ENCODE assay signal across 8 cellular contexts in the genomic region with DNA sequence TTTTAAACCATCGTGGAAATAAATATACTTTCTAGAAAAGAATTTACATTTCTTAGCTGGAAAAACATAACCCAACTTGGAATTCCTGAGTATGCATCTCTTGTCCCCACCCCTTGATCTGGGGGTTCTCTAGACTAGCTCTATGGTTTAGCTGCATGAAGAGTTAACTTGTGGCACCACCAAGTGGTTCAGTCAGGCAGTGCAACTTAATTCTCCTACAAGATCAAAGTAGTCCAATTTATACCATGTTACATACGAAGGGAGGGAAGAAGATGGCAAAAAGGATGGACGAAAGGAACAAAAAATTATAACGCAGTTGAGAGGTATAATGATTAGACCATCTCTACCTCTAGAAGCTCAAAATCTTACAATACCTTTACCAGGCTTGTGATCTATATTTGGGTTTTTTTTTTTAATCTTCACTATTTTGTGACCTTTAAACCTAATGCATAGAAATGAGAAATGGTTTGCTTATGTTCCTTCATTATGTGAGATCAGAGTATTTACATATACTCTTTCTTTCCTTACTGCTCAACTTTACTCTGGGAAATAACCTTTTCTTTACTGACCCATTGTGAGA. TPM values are rescaled to one million over a fixed set of nuclear protein-coding genes. Genes with fewer than 3 reads are reported as not detected.
DNase-seq lines count a peak whose midpoint lies in the region; ATAC-seq and TF ChIP-seq lines count a peak whose summit lies in the region.

No MANE protein-coding gene starts in this region.

- H3K27ac ChIP-seq in substantia nigra (ENCODE audit: low read depth, low read length, poor library complexity, severe bottlenecking), result no peak overlapping the region

- no peak overlapping the region for H3K4me3 ChIP-seq in BJ (ENCODE audit: low read depth, low read length)
- H3K4me3 ChIP-seq in epithelial cell of proximal tubule (ENCODE audit: low read depth, low read length), result no peak overlapping the region

- intact Hi-C loops in natural killer cell (cut with micrococcal nuclease), result no loop called here

- peaks cover 1% of the 10 kb centered on the region for H3K36me3 Mint-ChIP-seq in activated CD8-positive, alpha-beta memory T cell treated with anti-CD3 and anti-CD28 coated beads, Interleukin-2, amount 10 ng/mL, durations not matched to agents 7 days and 5 days
- no peaks in the 10 kb centered on the region for H3K36me3 Mint-ChIP-seq in natural killer cell

- no peak overlapping the region for H3K4me3 Mint-ChIP-seq in activated CD8-positive, alpha-beta memory T cell treated with anti-CD3 and anti-CD28 coated beads, Interleukin-2, amount 10 ng/mL, durations not matched to agents 7 days and 5 days
- H3K4me3 Mint-ChIP-seq in natural killer cell, result no peak overlapping the region

- DNase-seq in BJ (ENCODE audit: low read depth) (no peak), NCI-H82 treated with DMSO at 0.1 percent for 48 hours (lab: John Stamatoyannopoulos, UW; ENCODE audit: unreplicated experiment) (peak; percentile 2), epithelial cell of proximal tubule (ENCODE audit: low read depth) (no peak), natural killer cell (peak; percentile 33), substantia nigra (lab: John Stamatoyannopoulos, UW) (peak in 27 of 49 donors; percentile 2 to 54 (median 23))
- DNase-seq in activated CD8-positive, alpha-beta memory T cell treated with anti-CD3 and anti-CD28 coated beads, Interleukin-2, amount 10 ng/mL, durations not matched to agents 7 days and 5 days, result peak; percentile 72

- H3K27me3 ChIP-seq in BJ (ENCODE audit: control insufficient read depth, insufficient read depth, low read length), result no peaks in the 10 kb centered on the region

- H3K36me3 ChIP-seq in BJ (ENCODE audit: control insufficient read depth, insufficient read depth, low read length), result no peaks in the 10 kb centered on the region

- TF ChIP-seq CTCF in BJ (IDR thresholded peaks at IDR 0.05; ENCODE audit: insufficient read depth, low read depth, low read length), result peak; percentile 80
- TF ChIP-seq CTCF in epithelial cell of proximal tubule (conservative IDR thresholded peaks at IDR 0.05; ENCODE audit: low read depth, low read length), result peak; percentile 88
- peak; percentile 74 for TF ChIP-seq CTCF in natural killer cell (IDR thresholded peaks at IDR 0.05)

- no peaks in the 10 kb centered on the region for H3K9me3 Mint-ChIP-seq in activated CD8-positive, alpha-beta memory T cell treated with anti-CD3 and anti-CD28 coated beads, Interleukin-2, amount 10 ng/mL, durations not matched to agents 7 days and 5 days (ENCODE audit: low read depth)
- H3K9me3 Mint-ChIP-seq in natural killer cell, result no peaks in the 10 kb centered on the region

- H3K4me1 Mint-ChIP-seq in activated CD8-positive, alpha-beta memory T cell treated with anti-CD3 and anti-CD28 coated beads, Interleukin-2, amount 10 ng/mL, durations not matched to agents 7 days and 5 days, result no peaks in the 10 kb centered on the region
- H3K4me1 Mint-ChIP-seq in natural killer cell, result no peaks in the 10 kb centered on the region

- CTCF ChIA-PET in BJ (lab: Yijun Ruan, JAX), result interaction anchor here (0.6 to 5.4 kb wide), 31 partner anchors 8 to 465 kb away, joined by 3 to 53 read pairs (median 4); no protein-coding TSS in a partner anchor
- CTCF ChIA-PET in activated CD8-positive, alpha-beta memory T cell treated with anti-CD3 and anti-CD28 coated beads, Interleukin-2, amount 10 ng/mL, durations not matched to agents 7 days and 5 days (lab: Charles Lee), result interaction anchor here (0.7 to 2.1 kb wide), 25 partner anchors 8 to 540 kb away, joined by 3 to 20 read pairs (median 4); a partner anchor contains a TSS

- no peak overlapping the region for H3K27ac Mint-ChIP-seq in activated CD8-positive, alpha-beta memory T cell treated with anti-CD3 and anti-CD28 coated beads, Interleukin-2, amount 10 ng/mL, durations not matched to agents 7 days and 5 days
- no peak overlapping the region for H3K27ac Mint-ChIP-seq in natural killer cell

- no peaks in the 10 kb centered on the region for H3K27me3 Mint-ChIP-seq in activated CD8-positive, alpha-beta memory T cell treated with anti-CD3 and anti-CD28 coated beads, Interleukin-2, amount 10 ng/mL, durations not matched to agents 7 days and 5 days
- H3K27me3 Mint-ChIP-seq in natural killer cell (ENCODE audit: low read depth in 2 of 2), result no peaks in the 10 kb centered on the region

- ATAC-seq in GM18520 (IDR thresholded peaks at IDR 0.05; ENCODE audit: unreplicated experiment), result peak; percentile 63
- peak; percentile 82 for ATAC-seq in HG03342 (IDR thresholded peaks at IDR 0.05; ENCODE audit: unreplicated experiment)
- ATAC-seq in activated CD8-positive, alpha-beta memory T cell treated with anti-CD3 and anti-CD28 coated beads, Interleukin-2, amount 10 ng/mL, durations not matched to agents 7 days and 5 days, result peak; percentile 69
- ATAC-seq in natural killer cell, result peak; percentile 78 to 83 (median 78)

- POLR2A ChIA-PET in BJ (lab: Charles Lee), result no interaction called here

RNA-seq across cellular contexts. Expression of a gene that starts 28.5 kb away (rescaled TPM):
- 30.2 and 41.4 TPM in 2 replicates for polyA plus RNA-seq in BJ (2011; rRNA removed)
- polyA minus RNA-seq in BJ (2011; rRNA and poly(A)+ RNA removed), result 12.9 and 13.2 TPM in 2 replicates
- 10 to 100 TPM; 32.5 to 35.4 TPM for total RNA-seq in activated CD8-positive, alpha-beta memory T cell treated with anti-CD3 and anti-CD28 coated beads, Interleukin-2, amount 10 ng/mL, durations not matched to agents 7 days and 5 days
- total RNA-seq in epithelial cell of proximal tubule (27.3 and 36.8 TPM in 2 replicates), natural killer cell (10 to 100 TPM; 24.3 to 30.8 (median 29.6) TPM)

Comparison
In these comparisons a context has a peak if more than half of its experiments do, and no peak if none do; other contexts are left out.
1. DNase-seq: peak in NCI-H82 treated with DMSO at 0.1 percent for 48 hours (single experiment), activated CD8-positive, alpha-beta memory T cell treated with anti-CD3 and anti-CD28 coated beads, Interleukin-2, amount 10 ng/mL, durations not matched to agents 7 days and 5 days (single experiment), natural killer cell (single experiment) and substantia nigra (27 of 49); none in BJ (single experiment) and epithelial cell of proximal tubule (single experiment).
2. Peak in every context shown above with its lines, with median percentiles within 50 percentile points of each other: CTCF ChIP-seq and ATAC-seq.